ENCODE assay signal across 28 cellular contexts in the genomic region with DNA sequence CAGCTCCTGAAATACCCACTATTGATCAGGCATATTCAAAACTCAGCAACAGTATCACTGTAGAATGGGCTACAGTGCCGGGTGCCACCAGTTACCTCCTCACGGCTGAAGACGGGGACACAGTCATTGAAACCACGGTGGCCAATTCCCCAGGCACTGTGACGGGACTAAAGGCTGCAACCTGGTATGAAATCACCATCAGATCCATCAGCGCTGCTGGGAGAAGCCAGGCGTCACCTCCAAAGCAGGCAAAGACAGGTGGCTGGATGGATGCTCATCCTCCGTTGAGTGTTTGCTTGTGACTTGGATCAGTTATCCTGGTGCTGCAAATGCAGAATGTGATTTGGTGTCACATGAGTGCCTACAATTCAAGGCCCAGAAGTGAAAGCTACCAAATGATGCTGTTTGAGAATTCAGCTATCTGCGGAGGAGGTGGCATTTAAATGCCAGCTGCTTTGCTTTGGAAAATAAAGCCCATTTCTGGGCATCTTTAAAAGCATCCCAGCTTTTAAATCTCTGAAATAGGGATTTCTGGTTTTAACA. TPM values are rescaled to one million over a fixed set of nuclear protein-coding genes. Genes with fewer than 3 reads are reported as not detected.
"Had no signal": no experiment of that assay in that cellular context is flagged by ENCODE, and none has a peak within 500 bp of the region (broad histone marks: within the 10 kb centered on the region; RNA-seq: fewer than 3 reads in every experiment).

No MANE protein-coding gene starts in this region.

- H3K27ac ChIP-seq: hepatocyte, left ventricle myocardium inferior, neutrophil, parathyroid adenoma, thyroid gland, upper lobe of right lung had no signal

- H3K4me1 ChIP-seq: parathyroid adenoma, thyroid gland, upper lobe of right lung had no signal

- H3K79me2 ChIP-seq: hepatocyte, parathyroid adenoma had no signal

- H3K36me3 ChIP-seq: left ventricle myocardium inferior, neutrophil, thyroid gland, upper lobe of right lung had no signal

- DNase-seq: activated CD4-positive, alpha-beta T cell treated with anti-CD3 and anti-CD28 coated beads for 1 hour; activated CD4-positive, alpha-beta T cell treated with anti-CD3 and anti-CD28 coated beads, Interleukin-2, amount 50 U/mL, for 1 hour; activated CD8-positive, alpha-beta T cell treated with anti-CD3 and anti-CD28 coated beads, Interleukin-2, amount 10 ng/mL, durations not matched to agents 7 days and 5 days; activated gamma-delta T cell; activated naive CD4-positive, alpha-beta T cell treated with anti-CD3 and anti-CD28 coated beads, Interleukin-2, amount 50 U/mL, for 16 hours; activated naive CD8-positive, alpha-beta T cell treated with anti-CD3 and anti-CD28 coated beads, Interleukin-2, amount 50 U/mL, for 24 hours; aorta; dermis blood vessel endothelial cell; effector memory CD4-positive, alpha-beta T cell; foreskin melanocyte; glutamatergic neuron; immature natural killer cell; kidney glomerular epithelial cell; left ventricle myocardium inferior; small intestine; stimulated activated CD4-positive, alpha-beta T cell treated with anti-CD3 and anti-CD28 coated beads, Interleukin-2, amount 100 ng/mL, for 48 hours; stimulated activated CD8-positive, alpha-beta memory T cell treated with anti-CD3 and anti-CD28 coated beads, Interleukin-4, amount 100 ng/mL, for 48 hours; stimulated activated naive CD4-positive, alpha-beta T cell; T-helper 9 cell; thyroid gland; upper lobe of right lung had no signal

- H3K4me3 ChIP-seq: hepatocyte, left ventricle myocardium inferior, thyroid gland, upper lobe of right lung had no signal

- H2AFZ ChIP-seq: hepatocyte, parathyroid adenoma had no signal

- ATAC-seq: activated CD8-positive, alpha-beta T cell treated with anti-CD3 and anti-CD28 coated beads, Interleukin-2, amount 10 ng/mL, durations not matched to agents 7 days and 5 days; activated naive CD8-positive, alpha-beta T cell treated with anti-CD3 and anti-CD28 coated beads, Interleukin-2, amount 50 U/mL, for 24 hours; sciatic nerve; upper lobe of right lung had no signal

- H3K27me3 ChIP-seq: hepatocyte, thyroid gland, upper lobe of right lung had no signal

- H3K9me3 ChIP-seq: left ventricle myocardium inferior, neutrophil, thyroid gland, upper lobe of right lung had no signal

- H3K4me2 ChIP-seq: hepatocyte had no signal

RNA-seq across cellular contexts. Expression of gene FNDC7, which starts 5.1 kb away (rescaled TPM):
- total RNA-seq: activated CD8-positive, alpha-beta T cell treated with anti-CD3 and anti-CD28 coated beads, Interleukin-2, amount 10 ng/mL, durations not matched to agents 7 days and 5 days; activated T-helper 1 cell treated with anti-CD3 and anti-CD28 coated beads, Interleukin-12 subunit alpha, Interleukin-12 subunit beta, Interleukin-2, Interleukin-4 antibody, amounts not matched to agents 30 ng/mL and 10 ng/mL and 1 ng/mL, durations not matched to agents 14 hours and 24 hours and 36 hours; aorta; cardiac septum; dermis blood vessel endothelial cell; hepatocyte; left ventricle myocardium inferior; lung microvascular endothelial cell; sciatic nerve; thyroid gland; upper lobe of right lung had no signal
